ENCODE assay signal across 8 cellular contexts in genomic region chr11:64723117-64723906, GRCh38. TPM values are rescaled to one million over a fixed set of nuclear protein-coding genes. Genes with fewer than 3 reads are reported as not detected.
DNase-seq lines count a peak whose midpoint lies in the region; ATAC-seq lines count a peak whose summit lies in the region.

TSS of gene NRXN2 (minus strand) at chr11:64723197. CDS start at chr11:64713699, 9,498 bp downstream.

- peak within 1 kb of the TSS; percentile 87 for H3K27ac ChIP-seq in layer of hippocampus (ENCODE audit: low read depth, low read length)

- ATAC-seq in HG03095 (IDR thresholded peaks at IDR 0.05; ENCODE audit: unreplicated experiment), result peak; percentile 86

- peak; percentile 81 for DNase-seq in NK-92 treated with Interleukin-12 subunit alpha and Interleukin-12 subunit beta, amount 100 ng/mL, for 24 hours (lab: John Stamatoyannopoulos, UW)
- DNase-seq in NK-92 (lab: John Stamatoyannopoulos, UW; ENCODE audit: unreplicated experiment) (no peak), NCI-H2227 (lab: John Stamatoyannopoulos, UW; ENCODE audit: unreplicated experiment) (peak; percentile 96), cerebellum (ENCODE audit: low spot score) (peak; percentile 99)
- DNase-seq in activated CD4-positive, alpha-beta T cell treated with anti-CD3 and anti-CD28 coated beads for 1 hour, result peak; percentile 74
- peak; percentile 79 for DNase-seq in stimulated activated CD4-positive, alpha-beta T cell treated with anti-CD3 and anti-CD28 coated beads, Interleukin-1b, Interleukin-23, amount 100 ng/mL, for 4 hours (ENCODE audit: low read depth in 2 of 2)

- no peaks in the 10 kb centered on the region for H3K27me3 ChIP-seq in layer of hippocampus (ENCODE audit: control insufficient read depth, insufficient read depth, low read length)

RNA-seq across cellular contexts. Expression of gene NRXN2, which starts in this region (rescaled TPM):
- total RNA-seq in cerebellum, result 134 TPM
